15 cellular contexts compared by ENCODE assay signal in genomic region chr1:113197662-113198330, GRCh38.
DNase-seq lines count a peak whose midpoint lies in the region; ATAC-seq and TF ChIP-seq lines count a peak whose summit lies in the region.
"Had no signal": no experiment of that assay in that cellular context is flagged by ENCODE, and none has a peak within 500 bp of the region (broad histone marks: within the 10 kb centered on the region; RNA-seq: fewer than 3 reads in every experiment).

No MANE protein-coding gene starts in this region.

- CTCF ChIA-PET in WTC11 (lab: Charles Lee) = interaction anchor here (1.1 to 3.2 kb wide), 3 partner anchors 11 to 57 kb away, joined by 3 to 18 read pairs (median 5); no protein-coding TSS in a partner anchor

- peak; percentile 24; the same call in 1 of the 2 replicates for ATAC-seq in WTC11
- ATAC-seq in GM19395 (IDR thresholded peaks at IDR 0.05; ENCODE audit: unreplicated experiment) = no peak
- ATAC-seq: HCT116 had no signal

- TF ChIP-seq POLR2A in esophagus squamous epithelium (IDR thresholded peaks at IDR 0.05) = no peak

- H3K27ac ChIP-seq in esophagus squamous epithelium = peak overlapping the region in 3 of 4 donors; percentile 62 to 76 (median 69)

- 30 to 46% methylated on average over 12 to 13 of the region's 13 CpGs for WGBS in esophagus squamous epithelium, 2 donors

- no peaks in the 10 kb centered on the region for H3K36me3 ChIP-seq in esophagus squamous epithelium

- no peak overlapping the region for H3K4me3 ChIP-seq in esophagus squamous epithelium

- H3K4me3 Mint-ChIP-seq in WTC11 (no peak overlapping the region), type B pancreatic cell (no peak overlapping the region)
- H3K4me3 Mint-ChIP-seq: B cell had no signal

- H3K9me3 Mint-ChIP-seq in WTC11 (peaks cover 7% of the 10 kb centered on the region), type B pancreatic cell (peaks cover 7% of the 10 kb centered on the region)

- intact Hi-C loops in esophagus squamous epithelium (cut with DNase I) = no loop called here

- no peak for TF ChIP-seq CTCF in WTC11 (IDR thresholded peaks at IDR 0.05)
- TF ChIP-seq CTCF in esophagus squamous epithelium (IDR thresholded peaks at IDR 0.05) = no peak
- TF ChIP-seq CTCF in type B pancreatic cell (conservative IDR thresholded peaks at IDR 0.05) = no peak

- H3K27me3 Mint-ChIP-seq in WTC11 (ENCODE audit: low read depth) (0 out of 2 replicates have a peak, but pooled peaks cover 2% of the 10 kb centered on the region), type B pancreatic cell (no peaks in the 10 kb centered on the region)

- DNase-seq in NCI-H82 (lab: John Stamatoyannopoulos, UW) (peak; percentile 10), NCI-H82 treated with DMSO at 0.1 percent for 48 hours (lab: John Stamatoyannopoulos, UW; ENCODE audit: unreplicated experiment) (no peak), WTC11 (ENCODE audit: low spot score) (no peak), esophagus squamous epithelium (lab: John Stamatoyannopoulos, UW) (no peak), type B pancreatic cell (ENCODE audit: extremely low spot score, unreplicated experiment) (no peak), NCI-H526 treated with DMSO at 0.1 percent for 48 hours (lab: John Stamatoyannopoulos, UW) (no peak), cerebellar cortex (ENCODE audit: low spot score) (no peak)
- DNase-seq: DMS79 treated with DMSO at 0.1 percent for 48 hours, NCI-H1417 treated with DMSO at 0.1 percent for 48 hours, NCI-H187 treated with DMSO at 0.1 percent for 48 hours, NCI-H446, NCI-H774 had no signal

- peaks cover 3% of the 10 kb centered on the region; the same call in 1 of the 2 replicates for H3K36me3 Mint-ChIP-seq in WTC11
- H3K36me3 Mint-ChIP-seq in type B pancreatic cell = no peaks in the 10 kb centered on the region

- peaks cover 50% of the 10 kb centered on the region for H3K4me1 Mint-ChIP-seq in WTC11
- peaks cover 27% of the 10 kb centered on the region for H3K4me1 Mint-ChIP-seq in type B pancreatic cell (ENCODE audit: unreplicated experiment)

- POLR2A ChIA-PET in WTC11 (lab: Charles Lee) = no interaction called here

- H3K4me1 ChIP-seq in esophagus squamous epithelium = peaks cover 9 to 75% (median 9%) of the 10 kb centered on the region in 3 donors

- H3K9me3 ChIP-seq in esophagus squamous epithelium = no peaks in the 10 kb centered on the region

- H3K27ac Mint-ChIP-seq in WTC11 (0 out of 2 replicates have a peak overlapping the region, but pooled peaks have one; percentile 25), type B pancreatic cell (peak overlapping the region; percentile 79)
- H3K27ac Mint-ChIP-seq: B cell had no signal

- H3K27me3 ChIP-seq in esophagus squamous epithelium = no peaks in the 10 kb centered on the region

TF ChIP-seq in WTC11, 78 proteins besides CTCF, POLR2A, EP300 and RAD21:
- TF ChIP-seq ZNF317 (CRISPR knock-in tag; IDR thresholded peaks at IDR 0.05; ENCODE audit: borderline replicate concordance, low read depth) (no peak), FOXP4 (CRISPR knock-in tag; IDR thresholded peaks at IDR 0.05) (no peak), PRRX2 (CRISPR knock-in tag; IDR thresholded peaks at IDR 0.05) (no peak), SMAD4 (CRISPR knock-in tag; IDR thresholded peaks at IDR 0.05) (no peak), OVOL2 (CRISPR knock-in tag; IDR thresholded peaks at IDR 0.05; ENCODE audit: borderline replicate concordance) (no peak), USF2 (CRISPR knock-in tag; IDR thresholded peaks at IDR 0.05) (no peak)
